In the genomic region with DNA sequence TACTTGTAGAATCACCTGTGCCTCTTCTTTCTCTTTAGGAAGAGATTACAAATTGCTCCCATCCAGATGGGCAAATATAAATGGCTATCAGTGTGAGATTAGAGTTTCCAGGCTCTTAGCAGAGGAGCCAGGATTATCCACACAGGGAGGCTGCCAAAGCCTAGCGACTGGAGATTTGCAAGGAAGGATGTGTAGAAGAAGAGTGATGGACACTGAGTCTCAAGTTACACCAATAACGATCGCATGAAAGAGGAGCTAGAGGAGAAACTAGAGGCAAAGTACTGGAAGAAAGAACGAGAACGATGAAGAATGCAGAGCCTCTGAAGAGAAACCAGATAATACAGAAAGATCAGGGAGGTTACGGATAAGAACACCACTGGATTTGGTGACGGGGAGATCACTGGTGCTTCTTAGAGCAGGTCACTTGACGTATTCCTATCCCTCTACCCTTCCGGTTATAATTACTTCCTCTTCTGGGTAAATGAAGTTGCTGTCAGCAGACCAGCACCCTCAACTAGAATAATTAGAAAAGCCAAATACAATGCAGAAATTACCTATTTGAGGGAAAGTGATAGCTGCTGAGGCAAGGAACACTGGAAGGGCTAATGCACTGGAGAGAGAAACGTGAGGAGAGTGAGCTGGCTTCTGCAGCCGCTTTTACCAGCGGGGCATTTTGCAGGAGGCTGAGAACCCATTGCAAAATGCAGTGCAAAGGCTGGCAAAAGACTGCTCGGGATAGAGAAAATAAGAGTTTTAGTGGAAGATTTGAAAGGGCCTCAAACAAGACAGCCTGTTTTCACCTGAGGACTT, we compare ENCODE assay signal across 9 cellular contexts.
DNase-seq lines count a peak whose midpoint lies in the region; ATAC-seq and FAIRE-seq lines count a peak whose summit lies in the region.
"Had no signal": no experiment of that assay in that cellular context is flagged by ENCODE, and none has a peak within 500 bp of the region (broad histone marks: within the 10 kb centered on the region; RNA-seq: fewer than 3 reads in every experiment).

No MANE protein-coding gene starts in this region.

- peak; percentile 97 for FAIRE-seq in HTR-8/SVneo (lab: Jason Lieb, UNC)
- FAIRE-seq: GM19239 had no signal

- DNase-seq in HTR-8/SVneo (ENCODE audit: insufficient read length, low spot score) (no peak), OCI-M1 (lab: John Stamatoyannopoulos, UW) (peak; percentile 30), left ventricle myocardium superior (no peak), sciatic nerve (ENCODE audit: low spot score) (no peak), NCI-H1105 treated with DMSO at 0.1 percent for 48 hours (lab: John Stamatoyannopoulos, UW) (no peak)

- ATAC-seq in left ventricle myocardium superior (peak; percentile 39), sciatic nerve (peak; percentile 52), GM21737 (IDR thresholded peaks at IDR 0.05; ENCODE audit: unreplicated experiment) (no peak), HG02884 (IDR thresholded peaks at IDR 0.05; ENCODE audit: unreplicated experiment) (no peak), HG03439 (IDR thresholded peaks at IDR 0.05; ENCODE audit: unreplicated experiment) (no peak)

- intact Hi-C loops in left ventricle myocardium superior (cut with micrococcal nuclease): no loop called here
- intact Hi-C loops in sciatic nerve (cut with DNase I): no loop called here

Comparison
In these comparisons a context has a peak if more than half of its experiments do, and no peak if none do; other contexts are left out.
1. ATAC-seq: peak in left ventricle myocardium superior (single experiment) and sciatic nerve (single experiment); none in GM21737 (single experiment), HG02884 (single experiment) and HG03439 (single experiment).